Comparison of ENCODE assay signal across 8 cellular contexts in genomic region chr2:232522014-232522854, GRCh38. TPM values are rescaled to one million over a fixed set of nuclear protein-coding genes. Genes with fewer than 3 reads are reported as not detected.
DNase-seq lines count a peak whose midpoint lies in the region; ATAC-seq and TF ChIP-seq lines count a peak whose summit lies in the region.

No MANE protein-coding gene starts in this region.

- TF ChIP-seq CTCF in GM12864 (IDR thresholded peaks at IDR 0.05; ENCODE audit: low read depth, low read length, missing control alignments) (peak; percentile 65), fibroblast of pulmonary artery (IDR thresholded peaks at IDR 0.05; ENCODE audit: low read length, missing control alignments) (peak; percentile 18), parathyroid adenoma (IDR thresholded peaks at IDR 0.05) (peak; percentile 84), upper lobe of left lung (IDR thresholded peaks at IDR 0.05) (peak; percentile 80 to 95 (median 89))

- H3K36me3 ChIP-seq in parathyroid adenoma (ENCODE audit: control insufficient read depth, insufficient read depth, low read length) (no peaks in the 10 kb centered on the region), upper lobe of left lung (no peaks in the 10 kb centered on the region)

- DNase-seq in GM12864 (ENCODE audit: low read depth) (no peak), NAMALWA (ENCODE audit: low spot score) (peak; percentile 55), fibroblast of pulmonary artery (ENCODE audit: low read depth) (peak; percentile 23), upper lobe of left lung (peak; percentile 43 to 96)
- DNase-seq in activated T-cell treated with anti-CD3 and anti-CD28 coated beads, Interleukin-2, amount 50 U/mL, for 1 hour: peak; percentile 79

- peak overlapping the region; percentile 68 for H2AFZ ChIP-seq in parathyroid adenoma

- H3K4me3 ChIP-seq in GM12864 (ENCODE audit: low read depth, low read length): no peak overlapping the region
- H3K4me3 ChIP-seq in fibroblast of pulmonary artery (replicated peaks; ENCODE audit: low read depth, low read length): no peak overlapping the region
- no peak overlapping the region for H3K4me3 ChIP-seq in parathyroid adenoma (ENCODE audit: low read depth, low read length)
- H3K4me3 ChIP-seq in upper lobe of left lung: peak overlapping the region in 3 of 4 donors; percentile 4 to 29 (median 27)

- ATAC-seq in upper lobe of left lung (ENCODE audit: low FRiP score in 2 of 2) (peak in 1 of 2 donors; percentile 72), HG03521 (IDR thresholded peaks at IDR 0.05; ENCODE audit: unreplicated experiment) (no peak), HG02840 (IDR thresholded peaks at IDR 0.05; ENCODE audit: low FRiP score, unreplicated experiment) (no peak)

- H3K4me2 ChIP-seq in parathyroid adenoma (ENCODE audit: low read length): peak overlapping the region; percentile 72

- no peak overlapping the region for H3K27ac ChIP-seq in parathyroid adenoma
- no peak overlapping the region for H3K27ac ChIP-seq in upper lobe of left lung

- no peak for TF ChIP-seq EP300 in upper lobe of left lung (IDR thresholded peaks at IDR 0.05)

- no peak overlapping the region for H3K9ac ChIP-seq in parathyroid adenoma

- H3K9me3 ChIP-seq in parathyroid adenoma (ENCODE audit: control insufficient read depth, low read length) (no peaks in the 10 kb centered on the region), upper lobe of left lung (no peaks in the 10 kb centered on the region)

- no peaks in the 10 kb centered on the region for H3K79me2 ChIP-seq in parathyroid adenoma

- WGBS in upper lobe of left lung, 2 donors: 7 to 20% methylated on average over 4 to 34 of the region's 79 CpGs

- no peak for TF ChIP-seq POLR2A in upper lobe of left lung (IDR thresholded peaks at IDR 0.05)

- H3K4me1 ChIP-seq in parathyroid adenoma: no peaks in the 10 kb centered on the region
- peaks cover 17 to 38% (median 22%) of the 10 kb centered on the region in 4 donors for H3K4me1 ChIP-seq in upper lobe of left lung

- peaks cover 3% of the 10 kb centered on the region for H3K27me3 ChIP-seq in parathyroid adenoma (ENCODE audit: control insufficient read depth, insufficient read depth, low read length)
- peaks cover 0 to 59% (median 34%) of the 10 kb centered on the region in 4 donors for H3K27me3 ChIP-seq in upper lobe of left lung

RNA-seq across cellular contexts. Expression of gene PRSS56, which starts 2.0 kb away (rescaled TPM):
- total RNA-seq in upper lobe of left lung: not detected

RNA-seq across cellular contexts. Expression of gene CHRND, which starts 3.7 kb away (rescaled TPM):
- total RNA-seq in upper lobe of left lung: not detected

RNA-seq across cellular contexts. Expression of gene CHRNG, which starts 17.3 kb away (rescaled TPM):
- not detected for total RNA-seq in upper lobe of left lung

RNA-seq across cellular contexts. Expression of gene TIGD1, which starts 28.1 kb away (rescaled TPM):
- total RNA-seq in upper lobe of left lung: 10 to 100 TPM in 1 of 6 donors, 1 to 10 TPM in 5; 2.6 to 12.6 (median 4.4) TPM

RNA-seq across cellular contexts. Expression of gene EIF4E2, which starts 28.3 kb away (rescaled TPM):
- total RNA-seq in upper lobe of left lung: 10 to 100 TPM; 24.1 to 96.4 (median 57.2) TPM

Comparison
In these comparisons a context has a peak if more than half of its experiments do, and no peak if none do; other contexts are left out.
1. H3K4me3 ChIP-seq: peak in upper lobe of left lung (3 of 4); none in GM12864 (single experiment), fibroblast of pulmonary artery (single experiment) and parathyroid adenoma (single experiment).
2. CTCF ChIP-seq: peak in every context shown above with its lines; median percentile 89 in upper lobe of left lung; 84 in parathyroid adenoma; 65 in GM12864; 18 in fibroblast of pulmonary artery.